In the genomic region with DNA sequence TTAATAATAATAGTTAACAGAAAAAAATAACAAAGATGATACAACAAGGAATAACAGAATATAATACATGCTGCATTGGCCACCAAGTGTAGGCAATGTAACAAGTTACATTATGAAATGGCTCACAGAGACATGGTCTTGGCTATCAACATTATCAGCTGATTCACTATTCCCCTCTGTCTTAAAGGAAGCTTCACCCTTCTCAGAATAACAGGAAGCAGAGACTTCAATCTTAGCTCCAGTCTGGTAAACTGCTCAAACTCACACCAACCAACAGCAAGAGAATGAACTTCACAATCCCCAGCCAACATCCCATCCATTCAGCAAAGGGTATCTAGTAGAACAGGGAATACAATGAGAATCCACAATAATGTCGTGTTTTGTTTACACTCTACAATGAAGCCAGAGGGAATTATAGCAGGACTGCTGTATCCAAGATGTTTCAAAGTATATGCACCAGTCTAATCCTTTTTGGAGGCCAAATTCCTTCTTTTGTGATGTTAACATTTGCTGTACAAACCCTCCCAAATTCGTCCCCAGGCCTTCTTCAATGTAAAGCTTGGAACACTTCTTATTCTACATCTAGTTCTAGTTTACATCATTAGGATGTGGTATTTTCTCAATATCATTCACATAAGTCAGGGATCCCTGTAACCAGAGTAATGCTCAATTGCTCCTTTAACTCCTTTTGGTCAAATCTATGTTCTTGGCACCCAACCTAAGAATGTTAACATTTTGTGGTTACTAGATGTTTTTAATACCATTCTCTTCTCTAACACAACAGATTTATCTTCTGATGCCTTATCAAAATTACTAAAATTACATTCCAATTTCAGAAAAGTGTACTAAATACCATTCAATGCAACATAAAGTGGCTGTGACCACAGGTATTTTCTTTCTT, we compare ENCODE assay signal across 28 cellular contexts. TPM values are rescaled to one million over a fixed set of nuclear protein-coding genes. Genes with fewer than 3 reads are reported as not detected.
DNase-seq lines count a peak whose midpoint lies in the region; ATAC-seq and TF ChIP-seq lines count a peak whose summit lies in the region.
"Had no signal": no experiment of that assay in that cellular context is flagged by ENCODE, and none has a peak within 500 bp of the region (broad histone marks: within the 10 kb centered on the region; RNA-seq: fewer than 3 reads in every experiment).

No MANE protein-coding gene starts in this region.

- H3K18ac ChIP-seq in mesendoderm (ENCODE audit: low read length) = no peak overlapping the region

- H2BK15ac ChIP-seq in mesendoderm (replicated peaks; ENCODE audit: low read depth) = no peak overlapping the region

- H3K79me1 ChIP-seq in mesendoderm (ENCODE audit: low read length) = no peaks in the 10 kb centered on the region

- H2BK120ac ChIP-seq in mesendoderm (ENCODE audit: low read depth, low read length) = no peak overlapping the region

- H4K5ac ChIP-seq in mesendoderm (ENCODE audit: low read length) = no peak overlapping the region

- peak; percentile 26 for DNase-seq in AG08395 (ENCODE audit: low spot score)
- DNase-seq in LHCN-M2 (ENCODE audit: low read depth) = peak; percentile 63
- peak; percentile 16 for DNase-seq in brain microvascular endothelial cell
- DNase-seq in glomerular visceral epithelial cell (ENCODE audit: extremely low spot score) = peak; percentile 41
- DNase-seq in DMS79 treated with DMSO at 0.1 percent for 48 hours (lab: John Stamatoyannopoulos, UW) = no peak
- DNase-seq in mesendoderm = no peak
- DNase-seq: activated CD4-positive, alpha-beta T cell treated with anti-CD3 and anti-CD28 coated beads, Interleukin-2, amount 50 U/mL, for 4 hours; activated CD4-positive, CD25-positive, alpha-beta regulatory T cell; activated effector memory CD4-positive, alpha-beta T cell treated with Interleukin-2 at 50 U/mL for 16 hours; COR-L47; foreskin keratinocyte; naive B cell; NCI-H1417 treated with DMSO at 0.1 percent for 48 hours; NCI-H524; occipital lobe; PC-9; SHP77; stimulated activated CD4-positive, alpha-beta T cell treated with anti-CD3 and anti-CD28 coated beads, Interleukin-2, amount 100 ng/mL, for 24 hours; SW 1271; T1000; upper lobe of right lung had no signal

- no peak overlapping the region for H4K8ac ChIP-seq in mesendoderm (ENCODE audit: low read depth, low read length)

- H3K36me3 ChIP-seq in brain microvascular endothelial cell (replicated peaks) = no peaks in the 10 kb centered on the region
- no peaks in the 10 kb centered on the region for H3K36me3 ChIP-seq in mesendoderm (ENCODE audit: control insufficient read depth, insufficient read depth, low read length)
- H3K36me3 ChIP-seq: BLaER1, cardiac muscle cell, upper lobe of right lung had no signal

- no peak overlapping the region for H3K4ac ChIP-seq in mesendoderm (ENCODE audit: low read depth, low read length)

- no peak overlapping the region for H3K9ac ChIP-seq in mesendoderm (ENCODE audit: low read length)
- H3K9ac ChIP-seq: BLaER1 had no signal

- H3K23ac ChIP-seq in mesendoderm (ENCODE audit: low read length) = no peak overlapping the region

- no peaks in the 10 kb centered on the region for H3K4me1 ChIP-seq in mesendoderm (ENCODE audit: control insufficient read depth, low read depth, low read length)
- H3K4me1 ChIP-seq: BLaER1, foreskin keratinocyte had no signal

- TF ChIP-seq CTCF in brain microvascular endothelial cell (IDR thresholded peaks at IDR 0.05; ENCODE audit: low read depth, low read length, missing control alignments) = no peak

- peak overlapping the region; percentile 41 for H3K27ac ChIP-seq in brain microvascular endothelial cell
- no peak overlapping the region for H3K27ac ChIP-seq in mesendoderm (ENCODE audit: low read depth, low read length)
- H3K27ac ChIP-seq: BLaER1, cardiac muscle cell, foreskin keratinocyte, PC-9, upper lobe of right lung had no signal

- H3K56ac ChIP-seq in mesendoderm (ENCODE audit: low read length) = no peak overlapping the region

- ATAC-seq in HG02884 (IDR thresholded peaks at IDR 0.05; ENCODE audit: unreplicated experiment) (no peak), GM21390 (IDR thresholded peaks at IDR 0.05; ENCODE audit: unreplicated experiment) (no peak)
- ATAC-seq: foreskin keratinocyte, HCT116, left lobe of liver, upper lobe of right lung had no signal

- no peaks in the 10 kb centered on the region for H3K79me2 ChIP-seq in mesendoderm (ENCODE audit: control insufficient read depth, insufficient read depth, low read length)

- in situ Hi-C loops in brain microvascular endothelial cell (cut with HindIII; ENCODE audit: low pct_ligation_motif_present, low sequenced_read_pairs) = no loop called here

- WGBS in mesendoderm (ENCODE audit: extremely low coverage, insufficient coverage, low lambda C conversion rate) = no CpG with 5 or more reads among the region's 2 CpGs

- H3K4me3 ChIP-seq in brain microvascular endothelial cell (ENCODE audit: low read depth, low read length) = no peak overlapping the region
- H3K4me3 ChIP-seq in mesendoderm (ENCODE audit: low read length) = no peak overlapping the region
- H3K4me3 ChIP-seq: BLaER1, cardiac muscle cell, PC-9, smooth muscle cell, upper lobe of right lung had no signal

- no peak overlapping the region for H2AK5ac ChIP-seq in mesendoderm (ENCODE audit: low read length)

- no peak overlapping the region for H3K4me2 ChIP-seq in mesendoderm (ENCODE audit: low read length)
- H3K4me2 ChIP-seq: BLaER1, PC-9, smooth muscle cell had no signal

- H3K27me3 ChIP-seq in brain microvascular endothelial cell (replicated peaks) (no peaks in the 10 kb centered on the region), mesendoderm (ENCODE audit: insufficient read depth, low read length, poor library complexity) (no peaks in the 10 kb centered on the region)
- H3K27me3 ChIP-seq: BLaER1, foreskin keratinocyte, upper lobe of right lung had no signal

- H2BK5ac ChIP-seq in mesendoderm (ENCODE audit: low read length) = no peak overlapping the region

RNA-seq across cellular contexts. Expression of gene CMSS1, which starts 52.4 kb away (rescaled TPM):
- 29.2 and 37.1 TPM in 2 replicates for total RNA-seq in LHCN-M2 (2014; rRNA removed)
- 38.9 TPM for polyA plus RNA-seq in LHCN-M2 (2012)
- polyA plus RNA-seq in mesendoderm (2013, experiment 1 of 2) = 157 TPM
- polyA plus RNA-seq in mesendoderm (2013, experiment 2 of 2) = 149 TPM

Comparison
In these comparisons a context has a peak if more than half of its experiments do, and no peak if none do; other contexts are left out.
1. DNase-seq: peak in AG08395 (single experiment), LHCN-M2 (single experiment), brain microvascular endothelial cell (single experiment) and glomerular visceral epithelial cell (single experiment); none in DMS79 treated with DMSO at 0.1 percent for 48 hours (single experiment) and mesendoderm (single experiment).